8 cellular contexts compared by ENCODE assay signal in genomic region chr21:39312112-39313041, GRCh38. TPM values are rescaled to one million over a fixed set of nuclear protein-coding genes. Genes with fewer than 3 reads are reported as not detected.
DNase-seq lines count a peak whose midpoint lies in the region; ATAC-seq and TF ChIP-seq lines count a peak whose summit lies in the region.

No MANE protein-coding gene starts in this region.

- ATAC-seq in HG02623 (IDR thresholded peaks at IDR 0.05; ENCODE audit: unreplicated experiment), result peak; percentile 72

- no peaks in the 10 kb centered on the region for H3K27me3 Mint-ChIP-seq in activated naive CD4-positive, alpha-beta T cell treated with anti-CD3 and anti-CD28 coated beads, Interleukin-2, amount 50 U/mL, for 24 hours

- H3K4me1 Mint-ChIP-seq in activated naive CD4-positive, alpha-beta T cell treated with anti-CD3 and anti-CD28 coated beads, Interleukin-2, amount 50 U/mL, for 24 hours, result peaks cover 60% of the 10 kb centered on the region

- peak overlapping the region; percentile 85 for H3K4me3 Mint-ChIP-seq in activated naive CD4-positive, alpha-beta T cell treated with anti-CD3 and anti-CD28 coated beads, Interleukin-2, amount 50 U/mL, for 24 hours

- H3K4me1 ChIP-seq in SK-N-SH (ENCODE audit: control insufficient read depth in 1 of 2, insufficient read depth in 2 of 2, low read depth in 1 of 2, low read length in 1 of 2), result peaks cover 5 to 13% of the 10 kb centered on the region in 2 experiments; a peak in 3 of 4 replicates

- peaks cover 10% of the 10 kb centered on the region for H3F3A ChIP-seq in SK-N-SH (replicated peaks; ENCODE audit: insufficient read depth)

- peaks cover 61% of the 10 kb centered on the region for H3K79me2 ChIP-seq in SK-N-SH (ENCODE audit: insufficient read depth)

- H3K4me3 ChIP-seq in GM06990 (replicated peaks; ENCODE audit: low read depth, low read length), result peak overlapping the region; percentile 86
- H3K4me3 ChIP-seq in SK-N-SH (ENCODE audit: low read depth in 2 of 2, low read length in 1 of 2), result peak overlapping the region; percentile 71 to 91

- H4K20me1 ChIP-seq in SK-N-SH (ENCODE audit: insufficient read depth), result peaks cover 38% of the 10 kb centered on the region

- H3K9ac ChIP-seq in SK-N-SH, result peak overlapping the region; percentile 88; the same call in 1 of the 2 replicates

- H2AFZ ChIP-seq in SK-N-SH (ENCODE audit: low read depth), result no peak overlapping the region; the same call in 1 of the 2 replicates

- DNase-seq in GM06990 (ENCODE audit: extremely low read depth, insufficient read length), result peak; percentile 93
- peak; percentile 90 for DNase-seq in NCI-H1092 (lab: John Stamatoyannopoulos, UW)
- peak; percentile 98 for DNase-seq in SK-N-SH
- peak; percentile 94 for DNase-seq in globus pallidus (ENCODE audit: low spot score)
- peak; percentile 48 for DNase-seq in non-pigmented ciliary epithelial cell (ENCODE audit: low read depth)
- DNase-seq in substantia nigra (lab: John Stamatoyannopoulos, UW), result peak; percentile 67 to 98 (median 91)

- no peak for TF ChIP-seq EP300 in SK-N-SH (IDR thresholded peaks at IDR 0.05; ENCODE audit: borderline replicate concordance in 1 of 2, low read depth in 1 of 2, low read length in 1 of 2)

- no peaks in the 10 kb centered on the region for H3K27me3 ChIP-seq in GM06990 (replicated peaks; ENCODE audit: control insufficient read depth, insufficient read depth, low read length)
- no peaks in the 10 kb centered on the region for H3K27me3 ChIP-seq in SK-N-SH (ENCODE audit: insufficient read depth)

- CTCF ChIA-PET in SK-N-SH (lab: Yijun Ruan, JAX), result interaction anchor here (0.6 to 3.3 kb wide), 3 partner anchors 35 to 75 kb away, joined by 3 to 24 read pairs (median 8); partner anchors contain the start of gene HMGN1

- H3K36me3 ChIP-seq in GM06990 (ENCODE audit: control insufficient read depth, insufficient read depth, low read length) (no peaks in the 10 kb centered on the region; the same call in none of the 2 replicates), SK-N-SH (replicated peaks in 1 of 2; ENCODE audit: control insufficient read depth in 1 of 2, insufficient read depth in 2 of 2, low read length in 1 of 2) (peaks cover 18 to 38% of the 10 kb centered on the region in 2 experiments)

- no peak for TF ChIP-seq RAD21 in SK-N-SH (IDR thresholded peaks at IDR 0.05; ENCODE audit: low read length)

- no peaks in the 10 kb centered on the region for H3K9me2 ChIP-seq in SK-N-SH

- POLR2A ChIA-PET in SK-N-SH (lab: Yijun Ruan, JAX), result interaction anchor here (1.3 to 3.0 kb wide), 2 partner anchors 15 to 36 kb away, joined by 4 to 24 read pairs; partner anchors contain the start of gene HMGN1

- 3% methylated on average over 24 of the region's 65 CpGs for WGBS in SK-N-SH (ENCODE audit: low lambda C conversion rate)

- H3K27ac Mint-ChIP-seq in activated naive CD4-positive, alpha-beta T cell treated with anti-CD3 and anti-CD28 coated beads, Interleukin-2, amount 50 U/mL, for 24 hours, result peak overlapping the region; percentile 90

- H3K4me2 ChIP-seq in SK-N-SH, result peak overlapping the region; percentile 62

- TF ChIP-seq CTCF in GM06990 (IDR thresholded peaks at IDR 0.05; ENCODE audit: insufficient read depth, low read length, poor library complexity, severe bottlenecking) (no peak), SK-N-SH (IDR thresholded peaks at IDR 0.05) (no peak)

- H3K27ac ChIP-seq in SK-N-SH (ENCODE audit: low read depth in 2 of 2, low read length in 1 of 2) (peak overlapping the region; percentile 62 to 97), substantia nigra (ENCODE audit: low read depth, low read length, poor library complexity, severe bottlenecking) (peak overlapping the region; percentile 94)

- H3K9me3 ChIP-seq in SK-N-SH, result no peaks in the 10 kb centered on the region

- H3K9me3 Mint-ChIP-seq in activated naive CD4-positive, alpha-beta T cell treated with anti-CD3 and anti-CD28 coated beads, Interleukin-2, amount 50 U/mL, for 24 hours, result no peaks in the 10 kb centered on the region

- peaks cover 1% of the 10 kb centered on the region for H3K36me3 Mint-ChIP-seq in activated naive CD4-positive, alpha-beta T cell treated with anti-CD3 and anti-CD28 coated beads, Interleukin-2, amount 50 U/mL, for 24 hours

TF ChIP-seq in SK-N-SH, 30 proteins besides CTCF, POLR2A, EP300 and RAD21:
- TF ChIP-seq NRF1 (IDR thresholded peaks at IDR 0.05; ENCODE audit: low read depth, low read length) (peak; percentile 55), ZBTB33 (IDR thresholded peaks at IDR 0.05; ENCODE audit: borderline replicate concordance, low read depth) (no peak), GATA2 (CRISPR knock-in tag; IDR thresholded peaks at IDR 0.05) (no peak; the same call in 1 of the 2 replicates), FOXM1 (IDR thresholded peaks at IDR 0.05; ENCODE audit: low read depth) (no peak), EZH2phosphoT487 (IDR thresholded peaks at IDR 0.05; ENCODE audit: borderline replicate concordance, low read depth) (no peak), FOXJ3 (CRISPR knock-in tag; IDR thresholded peaks at IDR 0.05) (no peak), PBX3 (IDR thresholded peaks at IDR 0.05) (no peak), REST (IDR thresholded peaks at IDR 0.05; ENCODE audit: low read depth, low read length) (no peak)
TF ChIP-seq in SK-N-SH: peak in this region for 1.

RNA-seq across cellular contexts. Expression of gene BRWD1, which starts 1.1 kb away (rescaled TPM):
- 7.9 and 9.1 TPM in 2 replicates for polyA plus RNA-seq in SK-N-SH (2012; rRNA removed)
- polyA plus RNA-seq in SK-N-SH (2012; cell fraction: cytosol; rRNA removed), result 10.3 and 13.3 TPM in 2 replicates
- 9.6 and 12.3 TPM in 2 replicates for polyA plus RNA-seq in SK-N-SH (2012; cell fraction: nucleus; rRNA removed)

RNA-seq across cellular contexts. Expression of gene HMGN1, which starts 36.5 kb away (rescaled TPM):
- 203 and 219 TPM in 2 replicates for polyA plus RNA-seq in SK-N-SH (2012; rRNA removed)
- 266 and 361 TPM in 2 replicates for polyA plus RNA-seq in SK-N-SH (2012; cell fraction: cytosol; rRNA removed)
- polyA plus RNA-seq in SK-N-SH (2012; cell fraction: nucleus; rRNA removed), result 150 and 210 TPM in 2 replicates

Comparison
In these comparisons a context has a peak if more than half of its experiments do, and no peak if none do; other contexts are left out.
1. Peak in every context shown above with its lines: DNase-seq, ATAC-seq, H3K4me3 ChIP-seq and H3K27ac ChIP-seq.
2. DNase-seq: peak in every context shown above with its lines; median percentile 98 in SK-N-SH; 94 in globus pallidus; 93 in GM06990; 91 in substantia nigra; 90 in NCI-H1092; 48 in non-pigmented ciliary epithelial cell.